1 cellular context compared by ENCODE assay signal in the genomic region with DNA sequence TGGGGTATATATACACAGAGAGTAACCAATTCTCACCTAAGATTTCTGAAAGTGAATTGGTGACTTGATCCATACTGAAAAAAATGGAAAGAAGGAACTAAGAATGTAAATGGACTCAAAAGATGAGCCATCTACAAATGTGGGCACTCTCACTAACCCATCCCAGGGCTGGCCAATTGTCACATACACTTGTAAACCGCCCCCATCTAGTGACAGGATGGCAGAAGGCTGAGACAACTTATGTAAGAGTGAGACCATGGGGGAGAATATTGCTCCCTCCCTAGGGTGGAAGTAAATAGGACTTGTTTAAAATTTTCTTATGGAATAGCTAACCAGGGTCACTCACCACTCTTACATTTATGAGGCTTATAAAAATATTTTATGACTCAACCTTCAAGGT.
TF ChIP-seq lines count a peak whose summit lies in the region.

No MANE protein-coding gene starts in this region.

TF ChIP-seq in H1, 55 proteins besides CTCF, POLR2A, EP300 and RAD21 (continued from another document):
- TF ChIP-seq TBP (IDR thresholded peaks at IDR 0.05; ENCODE audit: low read depth, low read length) (no peak), SP2 (IDR thresholded peaks at IDR 0.05; ENCODE audit: low read length) (no peak), E2F6 (IDR thresholded peaks at IDR 0.05) (no peak), POU5F1 (IDR thresholded peaks at IDR 0.05; ENCODE audit: low read depth, low read length) (no peak), SRF (IDR thresholded peaks at IDR 0.05; ENCODE audit: low read depth, low read length) (no peak), BACH1 (IDR thresholded peaks at IDR 0.05; ENCODE audit: low read length) (no peak), RBBP5 (IDR thresholded peaks at IDR 0.05; ENCODE audit: borderline replicate concordance, low read depth, low read length) (no peak), NRF1 (IDR thresholded peaks at IDR 0.05; ENCODE audit: low read depth, low read length) (no peak)
